Comparison of ENCODE assay signal across 8 cellular contexts in genomic region chr2:216013080-216013909, GRCh38. TPM values are rescaled to one million over a fixed set of nuclear protein-coding genes. Genes with fewer than 3 reads are reported as not detected.
DNase-seq lines count a peak whose midpoint lies in the region; ATAC-seq and TF ChIP-seq lines count a peak whose summit lies in the region.

Gene MREG (minus strand): TSS chr2:216013551. CDS start chr2:216013327, 224 bp downstream.

- intact Hi-C loops in activated CD8-positive, alpha-beta T cell treated with anti-CD3 and anti-CD28 coated beads for 36 hours (cut with micrococcal nuclease), result no loop called here

- no peaks in the 10 kb centered on the region for H3K27me3 ChIP-seq in CD4-positive, CD25-positive, alpha-beta regulatory T cell (ENCODE audit: control insufficient read depth, insufficient read depth, low read length)

- H3K36me3 ChIP-seq in CD4-positive, CD25-positive, alpha-beta regulatory T cell (ENCODE audit: control insufficient read depth, insufficient read depth, low read length), result no peaks in the 10 kb centered on the region

- H3K27me3 Mint-ChIP-seq in CD4-positive, CD25-positive, alpha-beta regulatory T cell, result no peaks in the 10 kb centered on the region
- H3K27me3 Mint-ChIP-seq in activated CD8-positive, alpha-beta T cell treated with anti-CD3 and anti-CD28 coated beads for 36 hours, result no peaks in the 10 kb centered on the region

- H3K4me1 Mint-ChIP-seq in CD4-positive, CD25-positive, alpha-beta regulatory T cell, result peaks cover 36 to 58% (median 51%) of the 10 kb centered on the region in 4 donors
- peaks cover 64% of the 10 kb centered on the region for H3K4me1 Mint-ChIP-seq in activated CD8-positive, alpha-beta T cell treated with anti-CD3 and anti-CD28 coated beads for 36 hours (ENCODE audit: low read depth)

- H3K9me3 ChIP-seq in CD4-positive, CD25-positive, alpha-beta regulatory T cell (ENCODE audit: control insufficient read depth in 2 of 2, low read length in 2 of 2), result no peaks in the 10 kb centered on the region

- peak; percentile 68 for TF ChIP-seq CTCF in activated CD8-positive, alpha-beta T cell treated with anti-CD3 and anti-CD28 coated beads for 36 hours (IDR thresholded peaks at IDR 0.05)

- CTCF ChIA-PET in activated CD8-positive, alpha-beta T cell treated with anti-CD3 and anti-CD28 coated beads for 36 hours (lab: Charles Lee), result interaction anchor here (0.7 to 2.4 kb wide), 10 partner anchors 10 to 101 kb away, joined by 3 to 15 read pairs (median 5); no protein-coding TSS in a partner anchor

- ATAC-seq in CD4-positive, CD25-positive, alpha-beta regulatory T cell (ENCODE audit: low read depth in 2 of 2), result peak; percentile 64 to 67
- ATAC-seq in GM19395 (IDR thresholded peaks at IDR 0.05; ENCODE audit: unreplicated experiment) (peak; percentile 54), HG03521 (IDR thresholded peaks at IDR 0.05; ENCODE audit: unreplicated experiment) (peak; percentile 40)
- ATAC-seq in activated CD8-positive, alpha-beta T cell treated with anti-CD3 and anti-CD28 coated beads for 36 hours, result peak; percentile 76

- peaks cover 29% of the 10 kb centered on the region for H3K4me1 ChIP-seq in CD4-positive, CD25-positive, alpha-beta regulatory T cell (ENCODE audit: control insufficient read depth, insufficient read depth, low read length, poor library complexity, severe bottlenecking)

- peak within 1 kb of the TSS; percentile 45 to 91 (median 86) for H3K27ac Mint-ChIP-seq in CD4-positive, CD25-positive, alpha-beta regulatory T cell
- peak within 1 kb of the TSS; percentile 79 for H3K27ac Mint-ChIP-seq in activated CD8-positive, alpha-beta T cell treated with anti-CD3 and anti-CD28 coated beads for 36 hours

- peak within 1 kb of the TSS; percentile 79 for H3K4me3 ChIP-seq in CD4-positive, CD25-positive, alpha-beta regulatory T cell (ENCODE audit: low read depth, low read length)

- H3K9me3 Mint-ChIP-seq in CD4-positive, CD25-positive, alpha-beta regulatory T cell, result no peaks in the 10 kb centered on the region
- peaks cover 1% of the 10 kb centered on the region for H3K9me3 Mint-ChIP-seq in activated CD8-positive, alpha-beta T cell treated with anti-CD3 and anti-CD28 coated beads for 36 hours

- H3K4me3 Mint-ChIP-seq in CD4-positive, CD25-positive, alpha-beta regulatory T cell, result peak within 1 kb of the TSS; percentile 89 to 97 (median 90)
- H3K4me3 Mint-ChIP-seq in activated CD8-positive, alpha-beta T cell treated with anti-CD3 and anti-CD28 coated beads for 36 hours, result peak within 1 kb of the TSS; percentile 93

- POLR2A ChIA-PET in activated CD8-positive, alpha-beta T cell treated with anti-CD3 and anti-CD28 coated beads for 36 hours (lab: Charles Lee), result interaction anchor here (0.8 to 1.4 kb wide), 5 partner anchors 10 to 45 kb away, joined by 3 to 4 read pairs (median 4); no protein-coding TSS in a partner anchor

- peak within 1 kb of the TSS; percentile 50 for H3K27ac ChIP-seq in CD4-positive, CD25-positive, alpha-beta regulatory T cell (ENCODE audit: insufficient read depth, low read length, poor library complexity, severe bottlenecking)

- H3K36me3 Mint-ChIP-seq in CD4-positive, CD25-positive, alpha-beta regulatory T cell, result peaks cover 5% of the 10 kb centered on the region
- no peaks in the 10 kb centered on the region for H3K36me3 Mint-ChIP-seq in activated CD8-positive, alpha-beta T cell treated with anti-CD3 and anti-CD28 coated beads for 36 hours (ENCODE audit: low read depth)

- DNase-seq in CD4-positive, CD25-positive, alpha-beta regulatory T cell, result peak; percentile 73 to 84 (median 79)
- DNase-seq in NCI-H774 (lab: John Stamatoyannopoulos, UW) (peak; percentile 78), lung microvascular endothelial cell (ENCODE audit: low read depth in 2 of 2) (peak; percentile 59 to 75)
- DNase-seq in activated CD8-positive, alpha-beta T cell treated with anti-CD3 and anti-CD28 coated beads for 36 hours, result peak; percentile 90
- DNase-seq in effector CD4-positive, alpha-beta T cell, result peak; percentile 73
- DNase-seq in stimulated activated CD4-positive, alpha-beta T cell treated with anti-CD3 and anti-CD28 coated beads, TNF-alpha, amount 100 ng/mL, for 4 hours (ENCODE audit: low read depth in 3 of 3), result peak; percentile 68 to 77 (median 74)

RNA-seq across cellular contexts. Expression of gene MREG, which starts in this region (rescaled TPM):
- 10.8 TPM for total RNA-seq in CD4-positive, CD25-positive, alpha-beta regulatory T cell
- 1 to 10 TPM in 3 of 4 donors, under 1 TPM in 1; 0.75 to 2.6 (median 2.0) TPM for polyA plus RNA-seq in CD4-positive, CD25-positive, alpha-beta regulatory T cell
- total RNA-seq in activated CD8-positive, alpha-beta T cell treated with anti-CD3 and anti-CD28 coated beads for 36 hours, result 10 to 100 TPM in 1 of 2 experiments, 1 to 10 TPM in 1; 8.0 to 10.9 TPM
- 0.40 and 1.5 TPM in 2 replicates for total RNA-seq in lung microvascular endothelial cell

Comparison
In these comparisons a context has a peak if more than half of its experiments do, and no peak if none do; other contexts are left out.
1. Peak in every context shown above with its lines: DNase-seq, ATAC-seq, H3K4me3 ChIP-seq and H3K27ac ChIP-seq.